In genomic region chr1:47555841-47556616, GRCh38 we compare ENCODE assay signal across 18 cellular contexts.
"Had no signal": no experiment of that assay in that cellular context is flagged by ENCODE, and none has a peak within 500 bp of the region (broad histone marks: within the 10 kb centered on the region; RNA-seq: fewer than 3 reads in every experiment).

No MANE protein-coding gene starts in this region.

- H3K4me1 Mint-ChIP-seq: activated naive CD4-positive, alpha-beta T cell treated with anti-CD3 and anti-CD28 coated beads, Interleukin-2, amount 10 ng/mL, durations not matched to agents 7 days and 5 days; immature natural killer cell had no signal

- H3K27ac ChIP-seq: body of pancreas, prostate gland, right lobe of liver had no signal

- H3K27me3 ChIP-seq: adrenal gland, body of pancreas, right lobe of liver had no signal

- H3K4me3 ChIP-seq: adrenal gland, body of pancreas, mucosa of descending colon, prostate gland, right lobe of liver had no signal

- ATAC-seq: body of pancreas; left lobe of liver; natural killer cell treated with Interleukin-12 subunit alpha and Interleukin-12 subunit beta and Interleukin-15 and Interleukin-18, amount 100 ng/mL, for 72 hours; stimulated activated naive CD8-positive, alpha-beta T cell treated with anti-CD3 and anti-CD28 coated beads, Interleukin-15, Interleukin-2, amounts not matched to agents 100 U/mL and 50 U/mL, for 24 hours had no signal

- DNase-seq: activated CD4-positive, alpha-beta T cell treated with anti-CD3 and anti-CD28 coated beads, Interleukin-2, amount 50 U/mL, for 1 hour; activated CD4-positive, CD25-positive, alpha-beta regulatory T cell; activated naive CD4-positive, alpha-beta T cell treated with anti-CD3 and anti-CD28 coated beads, Interleukin-2, amount 10 ng/mL, durations not matched to agents 7 days and 5 days; adrenal gland; body of pancreas; central memory CD4-positive, alpha-beta T cell; glutamatergic neuron; immature natural killer cell; occipital lobe; right lobe of liver; stimulated activated CD4-positive, alpha-beta T cell treated with anti-CD3 and anti-CD28 coated beads, Interleukin-2, amount 100 ng/mL, for 48 hours; stimulated activated naive CD8-positive, alpha-beta T cell treated with anti-CD3 and anti-CD28 coated beads, Interleukin-15, Interleukin-2, amounts not matched to agents 100 U/mL and 50 U/mL, for 24 hours had no signal

- H3K36me3 ChIP-seq: adrenal gland, prostate gland, right lobe of liver had no signal

- H3K9me3 Mint-ChIP-seq: activated naive CD4-positive, alpha-beta T cell treated with anti-CD3 and anti-CD28 coated beads, Interleukin-2, amount 10 ng/mL, durations not matched to agents 7 days and 5 days; activated T-helper 2 cell treated with anti-CD3 and anti-CD28 coated beads, Interferon-gamma antibody, Interleukin-2, Interleukin-4, amounts not matched to agents 10 μg/mL and 5 μg/mL and 100 μg/mL, durations not matched to agents 14 hours and 24 hours and 36 hours; immature natural killer cell; natural killer cell treated with Interleukin-12 subunit alpha and Interleukin-12 subunit beta and Interleukin-15 and Interleukin-18, amount 100 ng/mL, for 72 hours; T-helper 1 cell treated with Interleukin-12 subunit alpha and Interleukin-12 subunit beta and Interleukin-4 antibody, amounts not matched to agents 30 μg/mL and 1 μg/mL, for 36 hours had no signal

- H3K36me3 Mint-ChIP-seq: activated naive CD4-positive, alpha-beta T cell treated with anti-CD3 and anti-CD28 coated beads, Interleukin-2, amount 10 ng/mL, durations not matched to agents 7 days and 5 days; immature natural killer cell; natural killer cell treated with Interleukin-12 subunit alpha and Interleukin-12 subunit beta and Interleukin-15 and Interleukin-18, amount 100 ng/mL, for 72 hours had no signal

- H3K9me3 ChIP-seq: adrenal gland, body of pancreas, mucosa of descending colon, prostate gland, right lobe of liver had no signal

- H3K4me1 ChIP-seq: prostate gland had no signal

- H3K27ac Mint-ChIP-seq: activated naive CD4-positive, alpha-beta T cell treated with anti-CD3 and anti-CD28 coated beads, Interleukin-2, amount 10 ng/mL, durations not matched to agents 7 days and 5 days; activated T-helper 2 cell treated with anti-CD3 and anti-CD28 coated beads, Interferon-gamma antibody, Interleukin-2, Interleukin-4, amounts not matched to agents 10 μg/mL and 5 μg/mL and 100 μg/mL, durations not matched to agents 14 hours and 24 hours and 36 hours; immature natural killer cell; natural killer cell treated with Interleukin-12 subunit alpha and Interleukin-12 subunit beta and Interleukin-15 and Interleukin-18, amount 100 ng/mL, for 72 hours; T-helper 1 cell treated with Interleukin-12 subunit alpha and Interleukin-12 subunit beta and Interleukin-4 antibody, amounts not matched to agents 30 μg/mL and 1 μg/mL, for 36 hours had no signal

- H3K4me3 Mint-ChIP-seq: activated naive CD4-positive, alpha-beta T cell treated with anti-CD3 and anti-CD28 coated beads, Interleukin-2, amount 10 ng/mL, durations not matched to agents 7 days and 5 days; immature natural killer cell; natural killer cell treated with Interleukin-12 subunit alpha and Interleukin-12 subunit beta and Interleukin-15 and Interleukin-18, amount 100 ng/mL, for 72 hours; T-helper 1 cell treated with Interleukin-12 subunit alpha and Interleukin-12 subunit beta and Interleukin-4 antibody, amounts not matched to agents 30 μg/mL and 1 μg/mL, for 36 hours had no signal
